Comparison of ENCODE assay signal across 8 cellular contexts in genomic region chr20:45987108-45987780, GRCh38. TPM values are rescaled to one million over a fixed set of nuclear protein-coding genes. Genes with fewer than 3 reads are reported as not detected.
DNase-seq lines count a peak whose midpoint lies in the region; ATAC-seq, FAIRE-seq and TF ChIP-seq lines count a peak whose summit lies in the region.

No MANE protein-coding gene starts in this region.

- H3K9ac ChIP-seq in fibroblast of lung (ENCODE audit: insufficient read depth, low read length) (no peak overlapping the region), neuronal stem cell (ENCODE audit: low read depth, low read length, poor library complexity) (no peak overlapping the region)

- H3K4me1 ChIP-seq in fibroblast of lung (ENCODE audit: control insufficient read depth, extremely low read depth, insufficient read depth, low read length), result no peaks in the 10 kb centered on the region
- H3K4me1 ChIP-seq in neuronal stem cell (ENCODE audit: control insufficient read depth in 2 of 2, insufficient read depth in 1 of 2, low read depth in 1 of 2, low read length in 2 of 2), result no peaks in the 10 kb centered on the region
- no peaks in the 10 kb centered on the region for H3K4me1 ChIP-seq in testis

- intact Hi-C loops in Calu3 (cut with micrococcal nuclease; ENCODE audit: unreplicated experiment) (loop anchor here (2.0 to 5.0 kb wide), 2 partner anchors 26 to 100 kb away; partner anchors contain the start of gene NCOA5), testis (cut with DNase I; ENCODE audit: low total_unique reads) (no loop called here)

- H2BK12ac ChIP-seq in neuronal stem cell (ENCODE audit: low read length), result no peak overlapping the region

- H3K27me3 ChIP-seq in fibroblast of lung (ENCODE audit: control insufficient read depth, insufficient read depth, low read length), result peaks cover 2% of the 10 kb centered on the region
- H3K27me3 ChIP-seq in neuronal stem cell (ENCODE audit: control insufficient read depth in 3 of 3, insufficient read depth in 3 of 3, low read depth in 1 of 3, low read length in 3 of 3), result peaks cover 0 to 3% (median 0%) of the 10 kb centered on the region in 3 experiments
- no peaks in the 10 kb centered on the region for H3K27me3 ChIP-seq in testis

- ATAC-seq in HG03432 (IDR thresholded peaks at IDR 0.05; ENCODE audit: unreplicated experiment) (peak; percentile 64), GM21723 (IDR thresholded peaks at IDR 0.05; ENCODE audit: unreplicated experiment) (no peak)
- peak; percentile 96 to 99 for ATAC-seq in activated T-cell treated with anti-CD3 and anti-CD28 coated beads, Interleukin-2, amount 50 U/mL, for 4 hours

- peaks cover 19% of the 10 kb centered on the region for H3K27me3 Mint-ChIP-seq in Calu3 (ENCODE audit: unreplicated experiment)
- H3K27me3 Mint-ChIP-seq in activated T-cell treated with anti-CD3 and anti-CD28 coated beads, Interleukin-2, amount 50 U/mL, for 4 hours (ENCODE audit: low read depth), result peaks cover 6% of the 10 kb centered on the region

- no peak overlapping the region for H3K18ac ChIP-seq in neuronal stem cell (ENCODE audit: low read length)

- H3K4ac ChIP-seq in neuronal stem cell (ENCODE audit: low read length), result no peak overlapping the region

- no peak overlapping the region for H3K23ac ChIP-seq in neuronal stem cell (ENCODE audit: low read depth, low read length, poor library complexity)

- no peak for FAIRE-seq in RCC 7860 (lab: Jason Lieb, UNC)

- no CpG with 5 or more reads among the region's 16 CpGs for WGBS in neuronal stem cell (ENCODE audit: extremely low coverage in 2 of 2, insufficient read length in 2 of 2, insufficient replicate concordance in 1 of 2), 2 donors
- WGBS in testis, 2 donors, result 31 to 37% methylated on average over 12 to 16 of the region's 16 CpGs

- no peak overlapping the region for H4K91ac ChIP-seq in neuronal stem cell (ENCODE audit: low read depth, low read length, poor library complexity)

- H3K4me3 Mint-ChIP-seq in Calu3 (ENCODE audit: low read depth, unreplicated experiment), result no peak overlapping the region
- H3K4me3 Mint-ChIP-seq in activated T-cell treated with anti-CD3 and anti-CD28 coated beads, Interleukin-2, amount 50 U/mL, for 4 hours, result no peak overlapping the region

- TF ChIP-seq CTCF in Calu3 (IDR thresholded peaks at IDR 0.05; ENCODE audit: unreplicated experiment), result peak; percentile 97
- TF ChIP-seq CTCF in fibroblast of lung (conservative IDR thresholded peaks at IDR 0.05 in 1 of 2, IDR thresholded peaks at IDR 0.05 in 1 of 2; ENCODE audit: low read depth in 1 of 2, low read length in 2 of 2), result peak; percentile 70 to 86
- peak; percentile 34 to 77 (median 57) for TF ChIP-seq CTCF in testis (IDR thresholded peaks at IDR 0.05)

- H4K8ac ChIP-seq in neuronal stem cell (ENCODE audit: low read depth, low read length), result no peak overlapping the region

- no peak overlapping the region for H3K27ac ChIP-seq in fibroblast of lung (ENCODE audit: insufficient read depth, low read length)
- no peak overlapping the region for H3K27ac ChIP-seq in neuronal stem cell (replicated peaks; ENCODE audit: low read length)
- no peak overlapping the region for H3K27ac ChIP-seq in testis

- DNase-seq in Calu3 (peak; percentile 96), RCC 7860 (ENCODE audit: low spot score) (peak; percentile 49), fibroblast of lung (ENCODE audit: low read depth in 2 of 2) (peak; percentile 33 to 37), neuronal stem cell (ENCODE audit: low spot score) (peak; percentile 59), testis (peak; percentile 84)
- DNase-seq in activated T-cell treated with anti-CD3 and anti-CD28 coated beads, Interleukin-2, amount 50 U/mL, for 4 hours, result peak; percentile 73

- no peak overlapping the region for H2BK5ac ChIP-seq in neuronal stem cell (ENCODE audit: low read length)

- no peaks in the 10 kb centered on the region for H3K9me3 ChIP-seq in fibroblast of lung (ENCODE audit: control insufficient read depth, insufficient read depth, low read depth, low read length)
- H3K9me3 ChIP-seq in neuronal stem cell (replicated peaks in 1 of 2; ENCODE audit: control insufficient read depth in 2 of 2, insufficient read depth in 1 of 2, low read depth in 1 of 2, low read length in 2 of 2), result no peaks in the 10 kb centered on the region
- no peaks in the 10 kb centered on the region for H3K9me3 ChIP-seq in testis

- no peaks in the 10 kb centered on the region for H3K79me2 ChIP-seq in fibroblast of lung (ENCODE audit: control insufficient read depth, insufficient read depth, low read length)

- no peak overlapping the region for H3K27ac Mint-ChIP-seq in Calu3 (ENCODE audit: unreplicated experiment)

- H3K79me1 ChIP-seq in neuronal stem cell (ENCODE audit: low read depth, low read length), result no peaks in the 10 kb centered on the region

- H2BK15ac ChIP-seq in neuronal stem cell (ENCODE audit: low read length), result no peak overlapping the region

- H3K36me3 ChIP-seq in fibroblast of lung (ENCODE audit: control insufficient read depth, insufficient read depth, low read length) (no peaks in the 10 kb centered on the region), neuronal stem cell (replicated peaks in 1 of 2; ENCODE audit: control insufficient read depth in 2 of 2, insufficient read depth in 2 of 2, low read length in 2 of 2) (no peaks in the 10 kb centered on the region), testis (ENCODE audit: low read depth, missing control alignments) (no peaks in the 10 kb centered on the region)

- H3K4me2 ChIP-seq in fibroblast of lung (ENCODE audit: extremely low read depth, insufficient read depth, low read length) (no peak overlapping the region), neuronal stem cell (ENCODE audit: insufficient read depth, low read length, poor library complexity, severe bottlenecking) (no peak overlapping the region)

- H3K14ac ChIP-seq in neuronal stem cell (ENCODE audit: low read length), result no peak overlapping the region

- H3K36me3 Mint-ChIP-seq in Calu3 (ENCODE audit: insufficient read depth, unreplicated experiment), result peaks cover 4% of the 10 kb centered on the region
- no peaks in the 10 kb centered on the region for H3K36me3 Mint-ChIP-seq in activated T-cell treated with anti-CD3 and anti-CD28 coated beads, Interleukin-2, amount 50 U/mL, for 4 hours (ENCODE audit: insufficient read depth)

- H3K9me3 Mint-ChIP-seq in Calu3 (ENCODE audit: low read depth, unreplicated experiment), result no peaks in the 10 kb centered on the region
- H3K9me3 Mint-ChIP-seq in activated T-cell treated with anti-CD3 and anti-CD28 coated beads, Interleukin-2, amount 50 U/mL, for 4 hours, result no peaks in the 10 kb centered on the region

- H4K20me1 ChIP-seq in fibroblast of lung (ENCODE audit: control insufficient read depth, extremely low read depth, insufficient read depth, low read length), result no peaks in the 10 kb centered on the region

- no TSS peak for BruUV-seq in Calu3 (replicated peaks; lab: Mats Ljungman, UMichigan)

- no peak overlapping the region for H2BK120ac ChIP-seq in neuronal stem cell (ENCODE audit: low read depth, low read length)

- H2AFZ ChIP-seq in fibroblast of lung (ENCODE audit: low read length) (no peak overlapping the region), neuronal stem cell (ENCODE audit: low read length) (no peak overlapping the region)

- no peak overlapping the region for H2AK5ac ChIP-seq in neuronal stem cell (ENCODE audit: low read depth, low read length)

- no peak for TF ChIP-seq POLR2A in testis (IDR thresholded peaks at IDR 0.05)

- H3K4me1 Mint-ChIP-seq in Calu3 (ENCODE audit: low read depth, unreplicated experiment), result peaks cover 10% of the 10 kb centered on the region
- peaks cover 4% of the 10 kb centered on the region for H3K4me1 Mint-ChIP-seq in activated T-cell treated with anti-CD3 and anti-CD28 coated beads, Interleukin-2, amount 50 U/mL, for 4 hours (ENCODE audit: low read depth)

- H3K4me3 ChIP-seq in fibroblast of lung (replicated peaks in 1 of 4; ENCODE audit: control extremely low read depth in 1 of 4, insufficient read depth in 1 of 4, low read depth in 3 of 4, low read length in 4 of 4), result no peak overlapping the region
- no peak overlapping the region for H3K4me3 ChIP-seq in neuronal stem cell (ENCODE audit: low read length in 2 of 2)
- H3K4me3 ChIP-seq in testis, result no peak overlapping the region

- CTCF ChIA-PET in Calu3 (lab: Charles Lee), result interaction anchor here (0.6 to 2.5 kb wide), 20 partner anchors 8 to 688 kb away, joined by 3 to 26 read pairs (median 5); partner anchors contain the start of gene ZNF335

RNA-seq across cellular contexts. Expression of gene ZNF335, which starts 15.2 kb away (rescaled TPM):
- total RNA-seq in Calu3 (2022) (26.4 and 31.9 TPM in 2 replicates), fibroblast of lung (7.2 and 10.2 TPM in 2 replicates), testis (10 to 100 TPM; 50.5 to 53.5 TPM)
- total RNA-seq in activated T-cell treated with anti-CD3 and anti-CD28 coated beads, Interleukin-2, amount 50 U/mL, for 4 hours, result 10 to 100 TPM; 39.7 to 46.4 (median 41.6) TPM
- polyA plus RNA-seq in fibroblast of lung (4.8 and 6.7 TPM in 2 replicates), testis (ENCODE audit: insufficient read depth, low read depth, low replicate concordance) (25.3 TPM)
- polyA plus RNA-seq in fibroblast of lung (2012), result 6.9 and 8.5 TPM in 2 replicates
- polyA minus RNA-seq in fibroblast of lung (ENCODE audit: low replicate concordance), result 24.7 and 35.4 TPM in 2 replicates
- polyA plus RNA-seq in neuronal stem cell (2013, experiment 1 of 2), result 7.3 TPM
- polyA plus RNA-seq in neuronal stem cell (2013, experiment 2 of 2), result 7.1 TPM

RNA-seq across cellular contexts. Expression of gene MMP9, which starts 21.5 kb away (rescaled TPM):
- total RNA-seq in Calu3 (2022) (not detected in 2 replicates), fibroblast of lung (not detected in 2 replicates), testis (under 1 TPM; 0.39 to 0.56 TPM)
- under 1 TPM in 2 of 3 donors, not detected in 1; 0.08 to 0.10 TPM for total RNA-seq in activated T-cell treated with anti-CD3 and anti-CD28 coated beads, Interleukin-2, amount 50 U/mL, for 4 hours
- polyA plus RNA-seq in fibroblast of lung (not detected in 2 replicates), testis (ENCODE audit: insufficient read depth, low read depth, low replicate concordance) (10.0 TPM)
- not detected in 2 replicates for polyA plus RNA-seq in fibroblast of lung (2012)
- polyA minus RNA-seq in fibroblast of lung (ENCODE audit: low replicate concordance), result not detected in 2 replicates
- polyA plus RNA-seq in neuronal stem cell (2013, experiment 1 of 2), result 0.18 TPM
- 0.18 TPM for polyA plus RNA-seq in neuronal stem cell (2013, experiment 2 of 2)

RNA-seq across cellular contexts. Expression of gene SLC12A5, which starts 41.8 kb away (rescaled TPM):
- total RNA-seq in Calu3 (2022) (2.1 and 2.2 TPM in 2 replicates), fibroblast of lung (0.26 and 0.50 TPM in 2 replicates), testis (1 to 10 TPM; 5.5 to 9.2 TPM)
- not detected for total RNA-seq in activated T-cell treated with anti-CD3 and anti-CD28 coated beads, Interleukin-2, amount 50 U/mL, for 4 hours
- polyA plus RNA-seq in fibroblast of lung (0.11 and 0.27 TPM in 2 replicates), testis (ENCODE audit: insufficient read depth, low read depth, low replicate concordance) (15.5 TPM)
- polyA plus RNA-seq in fibroblast of lung (2012), result 0.29 and 1.6 TPM in 2 replicates
- polyA minus RNA-seq in fibroblast of lung (ENCODE audit: low replicate concordance), result not detected in 2 replicates
- polyA plus RNA-seq in neuronal stem cell (2013, experiment 1 of 2), result 8.5 TPM
- 6.5 TPM for polyA plus RNA-seq in neuronal stem cell (2013, experiment 2 of 2)

RNA-seq across cellular contexts. Expression of gene PCIF1, which starts 52.8 kb away (rescaled TPM):
- total RNA-seq in Calu3 (2022), result 38.1 and 39.8 TPM in 2 replicates
- 10 to 100 TPM; 24.4 to 28.9 (median 28.4) TPM for total RNA-seq in activated T-cell treated with anti-CD3 and anti-CD28 coated beads, Interleukin-2, amount 50 U/mL, for 4 hours
- total RNA-seq in fibroblast of lung, result 6.7 and 9.9 TPM in 2 replicates
- 16.0 and 18.5 TPM in 2 replicates for polyA plus RNA-seq in fibroblast of lung
- 20.7 and 25.8 TPM in 2 replicates for polyA plus RNA-seq in fibroblast of lung (2012)
- 67.9 and 99.2 TPM in 2 replicates for polyA minus RNA-seq in fibroblast of lung (ENCODE audit: low replicate concordance)
- 39.1 TPM for polyA plus RNA-seq in neuronal stem cell (2013, experiment 1 of 2)
- polyA plus RNA-seq in neuronal stem cell (2013, experiment 2 of 2), result 39.1 TPM
- 10 to 100 TPM; 39.4 to 48.7 TPM for total RNA-seq in testis
- 39.3 TPM for polyA plus RNA-seq in testis (ENCODE audit: insufficient read depth, low read depth, low replicate concordance)

Comparison
In these comparisons a context has a peak if more than half of its experiments do, and no peak if none do; other contexts are left out.
1. DNase-seq: peak in every context shown above with its lines; median percentile 96 in Calu3; 84 in testis; 73 in activated T-cell treated with anti-CD3 and anti-CD28 coated beads, Interleukin-2, amount 50 U/mL, for 4 hours; 59 in neuronal stem cell; 49 in RCC 7860; 35 in fibroblast of lung.